In genomic region chr13:76879211-76879875, GRCh38 we compare ENCODE assay signal across 8 cellular contexts. TPM values are rescaled to one million over a fixed set of nuclear protein-coding genes. Genes with fewer than 3 reads are reported as not detected.
DNase-seq lines count a peak whose midpoint lies in the region; ATAC-seq and TF ChIP-seq lines count a peak whose summit lies in the region.

No MANE protein-coding gene starts in this region.

- H3K4me3 ChIP-seq in fibroblast of mammary gland (ENCODE audit: control insufficient read depth, low read depth, low read length), result no peak overlapping the region
- H3K4me3 ChIP-seq in prostate gland, result no peak overlapping the region
- peak overlapping the region in 1 of 2 donors; percentile 8 for H3K4me3 ChIP-seq in vagina

- WGBS in prostate gland, result 67% methylated on average over 8 of the region's 8 CpGs

- H3K4me1 ChIP-seq in prostate gland (replicated peaks) (no peaks in the 10 kb centered on the region), vagina (peaks cover 8% of the 10 kb centered on the region)

- H3K9me3 ChIP-seq in prostate gland, result no peaks in the 10 kb centered on the region
- no peaks in the 10 kb centered on the region for H3K9me3 ChIP-seq in vagina

- H3K36me3 ChIP-seq in prostate gland, result no peaks in the 10 kb centered on the region
- H3K36me3 ChIP-seq in vagina, result no peaks in the 10 kb centered on the region

- H3K27me3 ChIP-seq in prostate gland (replicated peaks; ENCODE audit: insufficient read depth) (peaks cover 3% of the 10 kb centered on the region), vagina (no peaks in the 10 kb centered on the region)

- TF ChIP-seq POLR2A in prostate gland (IDR thresholded peaks at IDR 0.05) (no peak), vagina (IDR thresholded peaks at IDR 0.05) (no peak)

- peak; percentile 99 for ATAC-seq in GM21717 (IDR thresholded peaks at IDR 0.05; ENCODE audit: unreplicated experiment)

- DNase-seq in COLO829 (ENCODE audit: low spot score) (peak; percentile 7), M059J (ENCODE audit: low read depth) (peak; percentile 80), fibroblast of mammary gland (ENCODE audit: low read depth) (peak; percentile 86), prostate gland (ENCODE audit: low spot score) (peak; percentile 8), vagina (ENCODE audit: extremely low spot score in 2 of 2) (no peak), OCI-M2 (lab: John Stamatoyannopoulos, UW; ENCODE audit: unreplicated experiment) (no peak)
- DNase-seq in activated CD8-positive, alpha-beta memory T cell treated with anti-CD3 and anti-CD28 coated beads for 4 hours (ENCODE audit: low read depth in 2 of 2), result peak; percentile 35 to 45

- H3K27ac ChIP-seq in prostate gland (no peak overlapping the region), vagina (peak overlapping the region; percentile 46)

- TF ChIP-seq CTCF in fibroblast of mammary gland (conservative IDR thresholded peaks at IDR 0.05; ENCODE audit: control insufficient read depth, insufficient read depth, low read depth, low read length) (no peak), prostate gland (IDR thresholded peaks at IDR 0.05) (no peak), vagina (IDR thresholded peaks at IDR 0.05) (no peak)

- intact Hi-C loops in prostate gland (cut with DNase I), result no loop called here
- intact Hi-C loops in vagina (cut with DNase I), result no loop called here

RNA-seq across cellular contexts. Expression of gene KCTD12, which starts 6.9 kb away (rescaled TPM):
- total RNA-seq in M059J (2014; rRNA removed; shearing (Covaris generic)), result 2.9 and 3.9 TPM in 2 replicates
- total RNA-seq in prostate gland (100 to 1,000 TPM in 1 of 2 donors, 10 to 100 TPM in 1; 21.5 to 111 TPM), vagina (57.2 TPM)

Comparison
In these comparisons a context has a peak if more than half of its experiments do, and no peak if none do; other contexts are left out.
1. DNase-seq: peak in COLO829 (single experiment), M059J (single experiment), activated CD8-positive, alpha-beta memory T cell treated with anti-CD3 and anti-CD28 coated beads for 4 hours (2 of 2), fibroblast of mammary gland (single experiment) and prostate gland (single experiment); none in vagina (0 of 2) and OCI-M2 (single experiment).